8 cellular contexts compared by ENCODE assay signal in genomic region chr5:180328296-180329137, GRCh38. TPM values are rescaled to one million over a fixed set of nuclear protein-coding genes. Genes with fewer than 3 reads are reported as not detected.
DNase-seq lines count a peak whose midpoint lies in the region; ATAC-seq and TF ChIP-seq lines count a peak whose summit lies in the region.

No MANE protein-coding gene starts in this region.

- peak; percentile 72 for TF ChIP-seq CTCF in parathyroid adenoma (IDR thresholded peaks at IDR 0.05)

- no peaks in the 10 kb centered on the region for H3K4me1 ChIP-seq in Karpas-422 (ENCODE audit: low read length)
- H3K4me1 ChIP-seq in parathyroid adenoma, result no peaks in the 10 kb centered on the region

- H3K9me2 ChIP-seq in Karpas-422 (replicated peaks; ENCODE audit: insufficient read depth, low read length), result no peaks in the 10 kb centered on the region

- no peak overlapping the region for H2AFZ ChIP-seq in Karpas-422 (ENCODE audit: low read length)
- no peak overlapping the region for H2AFZ ChIP-seq in parathyroid adenoma

- no peak overlapping the region for H3K4me3 ChIP-seq in Karpas-422 (ENCODE audit: low read length)
- no peak overlapping the region for H3K4me3 ChIP-seq in parathyroid adenoma (ENCODE audit: low read depth, low read length)

- no peak overlapping the region for H3K27ac ChIP-seq in Karpas-422 (ENCODE audit: low read length)
- H3K27ac ChIP-seq in parathyroid adenoma, result no peak overlapping the region

- H3K79me2 ChIP-seq in Karpas-422 (ENCODE audit: low read length) (no peaks in the 10 kb centered on the region), parathyroid adenoma (no peaks in the 10 kb centered on the region)

- DNase-seq in COLO668 (lab: John Stamatoyannopoulos, UW; ENCODE audit: unreplicated experiment) (peak; percentile 77), Karpas-422 (peak; percentile 94), SHP77 treated with DMSO at 0.1 percent for 48 hours (lab: John Stamatoyannopoulos, UW) (peak; percentile 60), germinal center (ENCODE audit: low spot score) (peak; percentile 76), ureter (ENCODE audit: low spot score) (peak; percentile 77)
- peak; percentile 73 for DNase-seq in activated T-helper 9 cell treated with anti-CD3 and anti-CD28 coated beads, Interleukin-2, amount 50 U/mL, for 16 hours (ENCODE audit: low read depth)

- H3K9me3 ChIP-seq in Karpas-422 (ENCODE audit: low read length), result no peaks in the 10 kb centered on the region
- H3K9me3 ChIP-seq in parathyroid adenoma (ENCODE audit: control insufficient read depth, low read length), result no peaks in the 10 kb centered on the region

- no peaks in the 10 kb centered on the region for H3K36me3 ChIP-seq in Karpas-422 (ENCODE audit: insufficient read depth, low read length)
- no peaks in the 10 kb centered on the region for H3K36me3 ChIP-seq in parathyroid adenoma (ENCODE audit: control insufficient read depth, insufficient read depth, low read length)

- H3K27me3 ChIP-seq in Karpas-422 (ENCODE audit: low read length) (no peaks in the 10 kb centered on the region), parathyroid adenoma (ENCODE audit: control insufficient read depth, insufficient read depth, low read length) (no peaks in the 10 kb centered on the region)

- H4K20me1 ChIP-seq in Karpas-422 (ENCODE audit: insufficient read depth, low read depth, low read length), result no peaks in the 10 kb centered on the region; the same call in 1 of the 2 replicates

- H3K9ac ChIP-seq in Karpas-422 (ENCODE audit: low read length) (no peak overlapping the region), parathyroid adenoma (no peak overlapping the region)

- ATAC-seq in GM21515 (IDR thresholded peaks at IDR 0.05; ENCODE audit: unreplicated experiment), result peak; percentile 89

- H3K4me2 ChIP-seq in Karpas-422 (ENCODE audit: low read depth, low read length, poor library complexity, severe bottlenecking) (no peak overlapping the region), parathyroid adenoma (ENCODE audit: low read length) (no peak overlapping the region)

RNA-seq across cellular contexts. Expression of gene GFPT2, which starts 24.6 kb away (rescaled TPM):
- total RNA-seq in Karpas-422 (2014; rRNA removed; shearing (Covaris generic); ENCODE audit: low replicate concordance), result 11.7 TPM in 1 of 2 replicates, not detected in the other
- 20.0 TPM for total RNA-seq in ureter

RNA-seq across cellular contexts. Expression of gene MAPK9, which starts 36.6 kb away (rescaled TPM):
- total RNA-seq in Karpas-422 (2014; rRNA removed; shearing (Covaris generic); ENCODE audit: low replicate concordance), result 26.8 and 33.0 TPM in 2 replicates
- 40.5 TPM for total RNA-seq in ureter
